ENCODE assay signal across 16 cellular contexts in genomic region chr5:131396882-131397281, GRCh38.
DNase-seq lines count a peak whose midpoint lies in the region; ATAC-seq and TF ChIP-seq lines count a peak whose summit lies in the region.
"Had no signal": no experiment of that assay in that cellular context is flagged by ENCODE, and none has a peak within 500 bp of the region (broad histone marks: within the 10 kb centered on the region; RNA-seq: fewer than 3 reads in every experiment).

No MANE protein-coding gene starts in this region.

- peaks cover 61% of the 10 kb centered on the region for H3K4me1 Mint-ChIP-seq in T-helper 2 cell treated with Interferon-gamma antibody and Interleukin-4, amounts not matched to agents 5 μg/mL and 100 μg/mL, for 36 hours (ENCODE audit: low read depth)
- H3K4me1 Mint-ChIP-seq in IgD-negative memory B cell (peaks cover 33 to 53% (median 49%) of the 10 kb centered on the region in 3 donors), nephron progenitor cell (peaks cover 38% of the 10 kb centered on the region)
- peaks cover 69% of the 10 kb centered on the region for H3K4me1 Mint-ChIP-seq in activated naive CD8-positive, alpha-beta T cell treated with anti-CD3 and anti-CD28 coated beads, Interleukin-2, amount 50 U/mL, for 24 hours

- H3K27ac Mint-ChIP-seq in T-helper 2 cell treated with Interferon-gamma antibody and Interleukin-4, amounts not matched to agents 5 μg/mL and 100 μg/mL, for 36 hours = peak overlapping the region; percentile 93
- H3K27ac Mint-ChIP-seq in IgD-negative memory B cell (peak overlapping the region; percentile 74 to 86 (median 78)), nephron progenitor cell (peak overlapping the region; percentile 1)
- peak overlapping the region; percentile 96 for H3K27ac Mint-ChIP-seq in activated naive CD8-positive, alpha-beta T cell treated with anti-CD3 and anti-CD28 coated beads, Interleukin-2, amount 50 U/mL, for 24 hours

- TF ChIP-seq CTCF in nephron progenitor cell (IDR thresholded peaks at IDR 0.05) = no peak

- DNase-seq in T-helper 2 cell treated with Interferon-gamma antibody and Interleukin-4, amounts not matched to agents 5 μg/mL and 100 μg/mL, for 36 hours (ENCODE audit: low spot score) = no peak
- DNase-seq in T-helper 2 cell (no peak), nephron progenitor cell (no peak), UCSD-AML1 (lab: John Stamatoyannopoulos, UW; ENCODE audit: unreplicated experiment) (no peak), HT-29 (ENCODE audit: low spot score) (no peak)
- no peak for DNase-seq in activated naive CD8-positive, alpha-beta T cell treated with anti-CD3 and anti-CD28 coated beads, Interleukin-2, amount 50 U/mL, for 24 hours
- DNase-seq: DMS53, esophagus squamous epithelium, KG1, left ventricle myocardium inferior, NCI-H187 treated with DMSO at 0.1 percent for 48 hours, NCI-H345, RPMI8226 had no signal

- peaks cover 7% of the 10 kb centered on the region for H3K9me3 Mint-ChIP-seq in T-helper 2 cell treated with Interferon-gamma antibody and Interleukin-4, amounts not matched to agents 5 μg/mL and 100 μg/mL, for 36 hours
- H3K9me3 Mint-ChIP-seq in IgD-negative memory B cell (peaks cover 0 to 1% (median 0%) of the 10 kb centered on the region in 3 donors), nephron progenitor cell (peaks cover 17% of the 10 kb centered on the region)
- H3K9me3 Mint-ChIP-seq in activated naive CD8-positive, alpha-beta T cell treated with anti-CD3 and anti-CD28 coated beads, Interleukin-2, amount 50 U/mL, for 24 hours = peaks cover 9% of the 10 kb centered on the region

- ATAC-seq in activated naive CD8-positive, alpha-beta T cell treated with anti-CD3 and anti-CD28 coated beads, Interleukin-2, amount 50 U/mL, for 24 hours = no peak
- ATAC-seq in HG03442 (IDR thresholded peaks at IDR 0.05; ENCODE audit: unreplicated experiment) = no peak
- ATAC-seq: HCT116 had no signal

- peaks cover 86% of the 10 kb centered on the region for H3K36me3 Mint-ChIP-seq in T-helper 2 cell treated with Interferon-gamma antibody and Interleukin-4, amounts not matched to agents 5 μg/mL and 100 μg/mL, for 36 hours (ENCODE audit: low read depth)
- peaks cover 28% of the 10 kb centered on the region for H3K36me3 Mint-ChIP-seq in IgD-negative memory B cell
- peaks cover 82% of the 10 kb centered on the region for H3K36me3 Mint-ChIP-seq in activated naive CD8-positive, alpha-beta T cell treated with anti-CD3 and anti-CD28 coated beads, Interleukin-2, amount 50 U/mL, for 24 hours (ENCODE audit: low read depth)
- H3K36me3 Mint-ChIP-seq in nephron progenitor cell (ENCODE audit: low read depth) = peaks cover 81% of the 10 kb centered on the region

- H3K27me3 Mint-ChIP-seq in T-helper 2 cell treated with Interferon-gamma antibody and Interleukin-4, amounts not matched to agents 5 μg/mL and 100 μg/mL, for 36 hours (ENCODE audit: low read depth) = no peaks in the 10 kb centered on the region
- H3K27me3 Mint-ChIP-seq in IgD-negative memory B cell (no peaks in the 10 kb centered on the region), nephron progenitor cell (ENCODE audit: low read depth, poor library complexity) (peaks cover 8% of the 10 kb centered on the region)
- no peaks in the 10 kb centered on the region for H3K27me3 Mint-ChIP-seq in activated naive CD8-positive, alpha-beta T cell treated with anti-CD3 and anti-CD28 coated beads, Interleukin-2, amount 50 U/mL, for 24 hours

- peak overlapping the region; percentile 51 for H3K4me3 Mint-ChIP-seq in T-helper 2 cell treated with Interferon-gamma antibody and Interleukin-4, amounts not matched to agents 5 μg/mL and 100 μg/mL, for 36 hours
- H3K4me3 Mint-ChIP-seq in IgD-negative memory B cell (peak overlapping the region in 1 of 4 donors; percentile 37), nephron progenitor cell (no peak overlapping the region)
- H3K4me3 Mint-ChIP-seq in activated naive CD8-positive, alpha-beta T cell treated with anti-CD3 and anti-CD28 coated beads, Interleukin-2, amount 50 U/mL, for 24 hours = no peak overlapping the region

Comparison
In these comparisons a context has a peak if more than half of its experiments do, and no peak if none do; other contexts are left out.
1. H3K27ac Mint-ChIP-seq: peak in every context shown above with its lines; median percentile 96 in activated naive CD8-positive, alpha-beta T cell treated with anti-CD3 and anti-CD28 coated beads, Interleukin-2, amount 50 U/mL, for 24 hours; 93 in T-helper 2 cell treated with Interferon-gamma antibody and Interleukin-4, amounts not matched to agents 5 μg/mL and 100 μg/mL, for 36 hours; 78 in IgD-negative memory B cell; 1 in nephron progenitor cell.